18 cellular contexts compared by ENCODE assay signal in genomic region chr19:29974701-29975100, GRCh38. TPM values are rescaled to one million over a fixed set of nuclear protein-coding genes. Genes with fewer than 3 reads are reported as not detected.
DNase-seq lines count a peak whose midpoint lies in the region; ATAC-seq and TF ChIP-seq lines count a peak whose summit lies in the region.
"Had no signal": no experiment of that assay in that cellular context is flagged by ENCODE, and none has a peak within 500 bp of the region (broad histone marks: within the 10 kb centered on the region; RNA-seq: fewer than 3 reads in every experiment).

No MANE protein-coding gene starts in this region.

- H3K27ac ChIP-seq in HEK293 (ENCODE audit: extremely low read depth, low read depth, low read length): no peak overlapping the region
- no peak overlapping the region for H3K27ac ChIP-seq in gastrocnemius medialis
- H3K27ac ChIP-seq: 22Rv1; A549; BLaER1 treated with 17β-estradiol and CSF1 and Interleukin-3, amounts not matched to agents 10 nM and 100 nM; C4-2B had no signal

- in situ Hi-C loops in gastrocnemius medialis (cut with MboI; ENCODE audit: low sequenced_read_pairs in 4 of 4): no loop called here

- H3K4me1 ChIP-seq in HEK293 (ENCODE audit: control insufficient read depth, insufficient read depth, low read length) (peaks cover 79% of the 10 kb centered on the region), gastrocnemius medialis (peaks cover 22 to 35% of the 10 kb centered on the region in 2 donors)
- H3K4me1 ChIP-seq: Caco-2 had no signal

- no peak for ATAC-seq in activated CD8-positive, alpha-beta T cell treated with anti-CD3 and anti-CD28 coated beads for 36 hours
- no peak for ATAC-seq in activated CD8-positive, alpha-beta T cell treated with anti-CD3 and anti-CD28 coated beads, Interleukin-2, amount 10 ng/mL, durations not matched to agents 7 days and 5 days
- ATAC-seq in gastrocnemius medialis: no peak
- ATAC-seq: A549; CD8-positive, alpha-beta T cell had no signal

- TF ChIP-seq POLR2A in gastrocnemius medialis (IDR thresholded peaks at IDR 0.05): no peak

- no peak overlapping the region for H3K4me3 ChIP-seq in HEK293 (ENCODE audit: low read depth, low read length)
- no peak overlapping the region for H3K4me3 ChIP-seq in gastrocnemius medialis
- H3K4me3 ChIP-seq: A549; BLaER1 treated with 17β-estradiol and CSF1 and Interleukin-3, amounts not matched to agents 10 nM and 100 nM had no signal

- no peak for TF ChIP-seq CTCF in activated CD8-positive, alpha-beta T cell treated with anti-CD3 and anti-CD28 coated beads for 36 hours (IDR thresholded peaks at IDR 0.05)
- TF ChIP-seq CTCF in HEK293 (tag by site-specific recombination; IDR thresholded peaks at IDR 0.05) (no peak), gastrocnemius medialis (IDR thresholded peaks at IDR 0.05 in 4 of 5, conservative IDR thresholded peaks at IDR 0.05 in 1 of 5) (no peak)

- H3K4me1 Mint-ChIP-seq in activated CD8-positive, alpha-beta T cell treated with anti-CD3 and anti-CD28 coated beads for 36 hours (ENCODE audit: low read depth): peaks cover 60% of the 10 kb centered on the region
- peaks cover 13% of the 10 kb centered on the region for H3K4me1 Mint-ChIP-seq in activated CD8-positive, alpha-beta T cell treated with anti-CD3 and anti-CD28 coated beads, Interleukin-2, amount 10 ng/mL, durations not matched to agents 7 days and 5 days (ENCODE audit: low read depth)
- H3K4me1 Mint-ChIP-seq in activated naive CD8-positive, alpha-beta T cell (ENCODE audit: low read depth): peaks cover 78% of the 10 kb centered on the region
- H3K4me1 Mint-ChIP-seq in activated naive CD8-positive, alpha-beta T cell treated with anti-CD3 and anti-CD28 coated beads for 36 hours: peaks cover 52% of the 10 kb centered on the region

- H3K9me3 Mint-ChIP-seq in activated CD8-positive, alpha-beta T cell treated with anti-CD3 and anti-CD28 coated beads for 36 hours: peaks cover 4% of the 10 kb centered on the region
- H3K9me3 Mint-ChIP-seq in activated CD8-positive, alpha-beta T cell treated with anti-CD3 and anti-CD28 coated beads, Interleukin-2, amount 10 ng/mL, durations not matched to agents 7 days and 5 days (ENCODE audit: insufficient read depth): no peaks in the 10 kb centered on the region
- no peaks in the 10 kb centered on the region for H3K9me3 Mint-ChIP-seq in activated naive CD8-positive, alpha-beta T cell (ENCODE audit: low read depth)
- no peaks in the 10 kb centered on the region for H3K9me3 Mint-ChIP-seq in activated naive CD8-positive, alpha-beta T cell treated with anti-CD3 and anti-CD28 coated beads for 36 hours
- H3K9me3 Mint-ChIP-seq: CD4-positive, alpha-beta T cell; CD8-positive, alpha-beta T cell had no signal

- intact Hi-C loops in activated CD8-positive, alpha-beta T cell treated with anti-CD3 and anti-CD28 coated beads for 36 hours (cut with micrococcal nuclease): no loop called here
- intact Hi-C loops in gastrocnemius medialis (cut with DNase I; ENCODE audit: low total_unique reads): no loop called here

- H3K27me3 Mint-ChIP-seq in activated CD8-positive, alpha-beta T cell treated with anti-CD3 and anti-CD28 coated beads for 36 hours: no peaks in the 10 kb centered on the region
- no peaks in the 10 kb centered on the region for H3K27me3 Mint-ChIP-seq in activated CD8-positive, alpha-beta T cell treated with anti-CD3 and anti-CD28 coated beads, Interleukin-2, amount 10 ng/mL, durations not matched to agents 7 days and 5 days (ENCODE audit: low read depth)
- no peaks in the 10 kb centered on the region for H3K27me3 Mint-ChIP-seq in activated naive CD8-positive, alpha-beta T cell
- H3K27me3 Mint-ChIP-seq in activated naive CD8-positive, alpha-beta T cell treated with anti-CD3 and anti-CD28 coated beads for 36 hours: no peaks in the 10 kb centered on the region
- H3K27me3 Mint-ChIP-seq: B cell; CD4-positive, alpha-beta T cell had no signal

- POLR2A ChIA-PET in activated CD8-positive, alpha-beta T cell treated with anti-CD3 and anti-CD28 coated beads for 36 hours (lab: Charles Lee): no interaction called here
- POLR2A ChIA-PET in activated CD8-positive, alpha-beta T cell treated with anti-CD3 and anti-CD28 coated beads, Interleukin-2, amount 10 ng/mL, durations not matched to agents 7 days and 5 days (lab: Charles Lee): no interaction called here
- POLR2A ChIA-PET in HEK293 (lab: Yijun Ruan, JAX): no interaction called here

- peaks cover 0 to 4% of the 10 kb centered on the region in 2 experiments; a peak in 1 of 3 replicates for H3K36me3 ChIP-seq in HEK293 (ENCODE audit: control insufficient read depth in 2 of 2, insufficient read depth in 1 of 2, low read length in 2 of 2)
- H3K36me3 ChIP-seq in gastrocnemius medialis: no peaks in the 10 kb centered on the region

- DNase-seq in activated CD8-positive, alpha-beta T cell treated with anti-CD3 and anti-CD28 coated beads for 36 hours: no peak
- no peak for DNase-seq in activated CD8-positive, alpha-beta T cell treated with anti-CD3 and anti-CD28 coated beads, Interleukin-2, amount 10 ng/mL, durations not matched to agents 7 days and 5 days
- no peak for DNase-seq in activated naive CD8-positive, alpha-beta T cell treated with anti-CD3 and anti-CD28 coated beads for 36 hours
- DNase-seq in gastrocnemius medialis: no peak
- DNase-seq: AML-193; Caco-2; Calu3; CD4-positive, alpha-beta T cell; CD8-positive, alpha-beta T cell; DMS79 treated with DMSO at 0.1 percent for 48 hours; GF-D8 had no signal

- H3K27ac Mint-ChIP-seq in activated CD8-positive, alpha-beta T cell treated with anti-CD3 and anti-CD28 coated beads for 36 hours: peak overlapping the region; percentile 16
- H3K27ac Mint-ChIP-seq in activated CD8-positive, alpha-beta T cell treated with anti-CD3 and anti-CD28 coated beads, Interleukin-2, amount 10 ng/mL, durations not matched to agents 7 days and 5 days: no peak overlapping the region
- H3K27ac Mint-ChIP-seq in activated naive CD8-positive, alpha-beta T cell: peak overlapping the region; percentile 19
- no peak overlapping the region for H3K27ac Mint-ChIP-seq in activated naive CD8-positive, alpha-beta T cell treated with anti-CD3 and anti-CD28 coated beads for 36 hours
- H3K27ac Mint-ChIP-seq: B cell; CD4-positive, alpha-beta T cell; CD8-positive, alpha-beta T cell had no signal

- peaks cover 13% of the 10 kb centered on the region for H3K36me3 Mint-ChIP-seq in activated CD8-positive, alpha-beta T cell treated with anti-CD3 and anti-CD28 coated beads for 36 hours (ENCODE audit: low read depth)
- peaks cover 3% of the 10 kb centered on the region for H3K36me3 Mint-ChIP-seq in activated CD8-positive, alpha-beta T cell treated with anti-CD3 and anti-CD28 coated beads, Interleukin-2, amount 10 ng/mL, durations not matched to agents 7 days and 5 days (ENCODE audit: low read depth)
- H3K36me3 Mint-ChIP-seq in activated naive CD8-positive, alpha-beta T cell: peaks cover 4% of the 10 kb centered on the region
- peaks cover 15% of the 10 kb centered on the region for H3K36me3 Mint-ChIP-seq in activated naive CD8-positive, alpha-beta T cell treated with anti-CD3 and anti-CD28 coated beads for 36 hours

- CTCF ChIA-PET in activated CD8-positive, alpha-beta T cell treated with anti-CD3 and anti-CD28 coated beads for 36 hours (lab: Charles Lee): no interaction called here
- CTCF ChIA-PET in activated CD8-positive, alpha-beta T cell treated with anti-CD3 and anti-CD28 coated beads, Interleukin-2, amount 10 ng/mL, durations not matched to agents 7 days and 5 days (lab: Charles Lee): no interaction called here
- CTCF ChIA-PET in HEK293 (lab: Yijun Ruan, JAX): interaction anchor here (1.5 kb wide), 2 partner anchors 9 to 258 kb away, joined by 4 to 5 read pairs; no protein-coding TSS in a partner anchor

- no peaks in the 10 kb centered on the region for H3K9me3 ChIP-seq in HEK293 (ENCODE audit: control insufficient read depth, insufficient read depth, low read depth, low read length)
- no peaks in the 10 kb centered on the region for H3K9me3 ChIP-seq in gastrocnemius medialis
- H3K9me3 ChIP-seq: A549, Caco-2 had no signal

- no peak overlapping the region for H3K4me3 Mint-ChIP-seq in activated CD8-positive, alpha-beta T cell treated with anti-CD3 and anti-CD28 coated beads for 36 hours
- no peak overlapping the region for H3K4me3 Mint-ChIP-seq in activated CD8-positive, alpha-beta T cell treated with anti-CD3 and anti-CD28 coated beads, Interleukin-2, amount 10 ng/mL, durations not matched to agents 7 days and 5 days
- no peak overlapping the region for H3K4me3 Mint-ChIP-seq in activated naive CD8-positive, alpha-beta T cell
- H3K4me3 Mint-ChIP-seq in activated naive CD8-positive, alpha-beta T cell treated with anti-CD3 and anti-CD28 coated beads for 36 hours: no peak overlapping the region
- H3K4me3 Mint-ChIP-seq: B cell; CD4-positive, alpha-beta T cell; CD8-positive, alpha-beta T cell had no signal

- H3K27me3 ChIP-seq in gastrocnemius medialis: no peaks in the 10 kb centered on the region
- H3K27me3 ChIP-seq: BLaER1 treated with 17β-estradiol and CSF1 and Interleukin-3, amounts not matched to agents 10 nM and 100 nM had no signal

TF ChIP-seq in HEK293, 187 proteins besides CTCF, POLR2A, EP300 and RAD21 (continues in another document):
- no peak for TF ChIP-seq ATF2 (tag by site-specific recombination; IDR thresholded peaks at IDR 0.05; ENCODE audit: low read depth)

RNA-seq across cellular contexts. Expression of gene URI1, which starts 32.7 kb away (rescaled TPM):
- 10 to 100 TPM; 65.5 to 71.1 TPM for total RNA-seq in activated CD8-positive, alpha-beta T cell treated with anti-CD3 and anti-CD28 coated beads for 36 hours
- total RNA-seq in activated CD8-positive, alpha-beta T cell treated with anti-CD3 and anti-CD28 coated beads, Interleukin-2, amount 10 ng/mL, durations not matched to agents 7 days and 5 days: 10 to 100 TPM; 48.1 to 54.3 TPM
- 10 to 100 TPM; 69.7 to 75.4 TPM for total RNA-seq in activated naive CD8-positive, alpha-beta T cell treated with anti-CD3 and anti-CD28 coated beads for 36 hours
- 10 to 100 TPM; 37.4 to 84.1 (median 59.2) TPM for total RNA-seq in gastrocnemius medialis

Comparison
In these comparisons a context has a peak if more than half of its experiments do, and no peak if none do; other contexts are left out.
1. H3K27ac Mint-ChIP-seq: peak in activated CD8-positive, alpha-beta T cell treated with anti-CD3 and anti-CD28 coated beads for 36 hours (single experiment) and activated naive CD8-positive, alpha-beta T cell (single experiment); none in activated CD8-positive, alpha-beta T cell treated with anti-CD3 and anti-CD28 coated beads, Interleukin-2, amount 10 ng/mL, durations not matched to agents 7 days and 5 days (single experiment) and activated naive CD8-positive, alpha-beta T cell treated with anti-CD3 and anti-CD28 coated beads for 36 hours (single experiment).